Comparison of ENCODE assay signal across 8 cellular contexts in genomic region chr3:185825379-185825638, GRCh38. TPM values are rescaled to one million over a fixed set of nuclear protein-coding genes. Genes with fewer than 3 reads are reported as not detected.
DNase-seq lines count a peak whose midpoint lies in the region; ATAC-seq and TF ChIP-seq lines count a peak whose summit lies in the region.

No MANE protein-coding gene starts in this region.

- H3K4me1 Mint-ChIP-seq in T-cell, result peaks cover 17 to 20% (median 19%) of the 10 kb centered on the region in 3 donors

- no peak for TF ChIP-seq POLR2A in stomach (IDR thresholded peaks at IDR 0.05)

- intact Hi-C loops in stomach (cut with DNase I; ENCODE audit: low total_unique reads), result no loop called here

- H3K4me3 ChIP-seq in right atrium auricular region, result peak overlapping the region; percentile 74 to 77
- peak overlapping the region; percentile 61 to 84 (median 74) for H3K4me3 ChIP-seq in stomach

- TF ChIP-seq CTCF in right atrium auricular region (IDR thresholded peaks at IDR 0.05) (no peak), stomach (IDR thresholded peaks at IDR 0.05) (no peak)

- no peaks in the 10 kb centered on the region for H3K36me3 Mint-ChIP-seq in T-cell

- 0 to 1% (median 1%) methylated on average over 6 to 47 of the region's 47 CpGs for WGBS in stomach, 5 donors

- H3K4me3 Mint-ChIP-seq in T-cell, result peak overlapping the region; percentile 77 to 86 (median 80)

- H3K27me3 ChIP-seq in right atrium auricular region (peaks cover 0 to 4% of the 10 kb centered on the region in 2 donors), stomach (peaks cover 3 to 71% (median 28%) of the 10 kb centered on the region in 3 donors)

- no peak for TF ChIP-seq EP300 in stomach (IDR thresholded peaks at IDR 0.05)

- ATAC-seq in T-cell (replicated peaks in 1 of 4), result no peak
- no peak for ATAC-seq in HG03139 (IDR thresholded peaks at IDR 0.05; ENCODE audit: unreplicated experiment)

- DNase-seq in NCI-H526 treated with DMSO at 0.1 percent for 48 hours (lab: John Stamatoyannopoulos, UW) (peak; percentile 30), NCI-H526 (lab: John Stamatoyannopoulos, UW) (no peak), T-cell (peak in 1 of 34 experiments; percentile 1), right atrium auricular region (ENCODE audit: low spot score) (no peak), stomach (no peak), NCI-H226 (no peak), DMS114 treated with DMSO at 0.1 percent for 48 hours (lab: John Stamatoyannopoulos, UW; ENCODE audit: unreplicated experiment) (no peak)

- peak overlapping the region; percentile 82 to 84 for H3K27ac ChIP-seq in right atrium auricular region
- peak overlapping the region; percentile 80 to 94 (median 89) for H3K27ac ChIP-seq in stomach

- POLR2A ChIA-PET in T-cell (lab: Charles Lee), result no interaction called here

- H3K9me3 ChIP-seq in right atrium auricular region (no peaks in the 10 kb centered on the region), stomach (no peaks in the 10 kb centered on the region)

- peaks cover 58 to 70% of the 10 kb centered on the region in 2 donors for H3K27me3 Mint-ChIP-seq in T-cell

- no peaks in the 10 kb centered on the region for H3K36me3 ChIP-seq in right atrium auricular region
- H3K36me3 ChIP-seq in stomach, result no peaks in the 10 kb centered on the region

- CTCF ChIA-PET in T-cell (lab: Charles Lee), result no interaction called here

- peaks cover 0 to 35% of the 10 kb centered on the region in 2 donors for H3K4me1 ChIP-seq in right atrium auricular region
- H3K4me1 ChIP-seq in stomach, result peaks cover 13 to 42% (median 35%) of the 10 kb centered on the region in 4 donors

- H3K9me3 Mint-ChIP-seq in T-cell, result no peaks in the 10 kb centered on the region

- no peak overlapping the region for H3K27ac Mint-ChIP-seq in T-cell

RNA-seq across cellular contexts. Expression of gene IGF2BP2, which starts 0.5 kb away (rescaled TPM):
- total RNA-seq in T-cell (1 to 10 TPM in 1 of 5 donors, under 1 TPM in 4; 0.30 to 1.3 (median 0.66) TPM), right atrium auricular region (10 to 100 TPM; 11.0 to 19.2 TPM), stomach (100 to 1,000 TPM in 1 of 5 donors, 10 to 100 TPM in 3, 1 to 10 TPM in 1; 4.0 to 303 (median 60.5) TPM)
- 10 to 100 TPM in 1 of 3 donors, 1 to 10 TPM in 2; 4.6 to 13.4 (median 7.8) TPM for polyA plus RNA-seq in stomach
